Comparison of ENCODE assay signal across 1 cellular context in the genomic region with DNA sequence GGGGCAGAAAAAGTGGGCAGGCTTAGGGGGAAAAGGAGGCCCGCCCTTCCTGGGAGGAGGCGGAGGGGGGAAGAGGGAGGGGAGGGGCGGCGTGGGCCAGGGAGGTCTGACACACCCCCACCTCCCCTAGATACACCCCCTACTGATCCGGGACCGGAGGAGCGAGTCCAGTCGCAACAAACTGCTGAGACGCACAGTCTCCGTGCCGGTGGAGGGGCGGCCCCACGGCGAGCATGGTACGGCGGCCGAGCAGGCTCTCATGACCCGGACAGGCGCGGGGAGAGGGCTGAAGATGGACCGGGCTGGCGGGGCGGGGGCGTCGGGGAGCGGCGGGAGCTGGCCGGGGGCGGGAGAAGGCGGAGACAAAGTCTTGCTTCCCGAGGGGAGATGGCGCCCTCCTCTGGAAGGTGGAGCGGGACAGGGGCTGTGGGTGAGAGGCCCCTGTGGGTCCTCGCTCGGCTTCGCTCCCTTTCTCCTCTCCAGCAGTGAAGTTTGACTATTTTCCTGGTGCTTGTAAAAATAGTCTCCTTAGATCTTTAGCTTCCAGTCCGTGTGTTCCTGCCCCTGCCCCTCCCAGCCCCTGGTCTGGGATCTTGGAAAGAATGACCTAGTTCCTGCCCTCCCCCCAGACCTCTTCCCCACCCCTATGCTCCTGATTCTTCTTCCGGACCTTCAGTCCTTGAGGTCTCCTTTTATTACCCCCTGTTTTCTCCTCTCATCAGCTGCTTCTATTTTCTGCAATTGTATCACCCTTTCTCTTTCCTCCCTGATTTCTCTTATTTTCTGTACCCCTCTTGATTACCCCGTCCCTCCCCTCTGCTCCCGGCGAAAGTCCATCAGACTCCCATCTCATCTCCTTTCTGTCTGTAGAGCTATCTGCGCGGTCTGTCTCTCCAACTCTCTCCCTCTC.
A peak's percentile ranks its signal among the peaks of the same experiment; 100 is the strongest.
TF ChIP-seq lines count a peak whose summit lies in the region.

No MANE protein-coding gene starts in this region.

TF ChIP-seq in HepG2, 621 proteins besides CTCF, POLR2A, EP300 and RAD21 (continued from another document and continues in another):
- TF ChIP-seq, protein P1, sequence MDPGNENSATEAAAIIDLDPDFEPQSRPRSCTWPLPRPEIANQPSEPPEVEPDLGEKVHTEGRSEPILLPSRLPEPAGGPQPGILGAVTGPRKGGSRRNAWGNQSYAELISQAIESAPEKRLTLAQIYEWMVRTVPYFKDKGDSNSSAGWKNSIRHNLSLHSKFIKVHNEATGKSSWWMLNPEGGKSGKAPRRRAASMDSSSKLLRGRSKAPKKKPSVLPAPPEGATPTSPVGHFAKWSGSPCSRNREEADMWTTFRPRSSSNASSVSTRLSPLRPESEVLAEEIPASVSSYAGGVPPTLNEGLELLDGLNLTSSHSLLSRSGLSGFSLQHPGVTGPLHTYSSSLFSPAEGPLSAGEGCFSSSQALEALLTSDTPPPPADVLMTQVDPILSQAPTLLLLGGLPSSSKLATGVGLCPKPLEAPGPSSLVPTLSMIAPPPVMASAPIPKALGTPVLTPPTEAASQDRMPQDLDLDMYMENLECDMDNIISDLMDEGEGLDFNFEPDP (CRISPR knock-in tag; conservative IDR thresholded peaks at IDR 0.05): no peak
- TF ChIP-seq, protein P2, sequence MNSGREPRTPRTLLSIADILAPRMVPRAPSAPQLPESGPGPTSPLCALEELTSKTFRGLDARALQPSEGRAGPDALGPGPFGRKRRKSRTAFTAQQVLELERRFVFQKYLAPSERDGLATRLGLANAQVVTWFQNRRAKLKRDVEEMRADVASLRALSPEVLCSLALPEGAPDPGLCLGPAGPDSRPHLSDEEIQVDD (CRISPR knock-in tag; IDR thresholded peaks at IDR 0.05; ENCODE audit: borderline replicate concordance): no peak
- TF ChIP-seq CCAR2 (optimal IDR thresholded peaks at IDR 0.05; ENCODE audit: low read depth, low read length): no peak
- no peak for TF ChIP-seq ZNF549 (CRISPR knock-in tag; IDR thresholded peaks at IDR 0.05)
- no peak for TF ChIP-seq ZFP36L1 (CRISPR knock-in tag; IDR thresholded peaks at IDR 0.05)
- no peak for TF ChIP-seq NFE2L2 (IDR thresholded peaks at IDR 0.05; ENCODE audit: low read length)
- no peak for TF ChIP-seq CENPT (CRISPR knock-in tag; IDR thresholded peaks at IDR 0.05; ENCODE audit: low read depth)
- TF ChIP-seq ZNF766 (CRISPR knock-in tag; IDR thresholded peaks at IDR 0.05; ENCODE audit: borderline replicate concordance): no peak
- no peak for TF ChIP-seq KDM5A (IDR thresholded peaks at IDR 0.05; ENCODE audit: borderline replicate concordance, low read length)
- TF ChIP-seq FIP1L1 (IDR thresholded peaks at IDR 0.05; ENCODE audit: borderline replicate concordance, insufficient read depth, low read depth, low read length): no peak
- 0 out of 2 replicates have a peak, but pooled peaks have one; percentile 9 for TF ChIP-seq PITX1 (CRISPR knock-in tag; IDR thresholded peaks at IDR 0.05)
- TF ChIP-seq HOXD1 (CRISPR knock-in tag; IDR thresholded peaks at IDR 0.05): no peak
- peak; percentile 69; the same call in 1 of the 2 replicates for TF ChIP-seq SIN3A (IDR thresholded peaks at IDR 0.05; ENCODE audit: borderline replicate concordance, low read depth, low read length)
- TF ChIP-seq ZNF230 (CRISPR knock-in tag; IDR thresholded peaks at IDR 0.05): no peak
- TF ChIP-seq SCMH1 (CRISPR knock-in tag; IDR thresholded peaks at IDR 0.05; ENCODE audit: borderline replicate concordance): no peak
- 0 out of 2 replicates have a peak, but pooled peaks have one; percentile 35 for TF ChIP-seq MYNN (CRISPR knock-in tag; IDR thresholded peaks at IDR 0.05; ENCODE audit: low read depth)
- TF ChIP-seq NFE2L1 (CRISPR knock-in tag; IDR thresholded peaks at IDR 0.05; ENCODE audit: borderline replicate concordance): no peak
- TF ChIP-seq, protein P3, sequence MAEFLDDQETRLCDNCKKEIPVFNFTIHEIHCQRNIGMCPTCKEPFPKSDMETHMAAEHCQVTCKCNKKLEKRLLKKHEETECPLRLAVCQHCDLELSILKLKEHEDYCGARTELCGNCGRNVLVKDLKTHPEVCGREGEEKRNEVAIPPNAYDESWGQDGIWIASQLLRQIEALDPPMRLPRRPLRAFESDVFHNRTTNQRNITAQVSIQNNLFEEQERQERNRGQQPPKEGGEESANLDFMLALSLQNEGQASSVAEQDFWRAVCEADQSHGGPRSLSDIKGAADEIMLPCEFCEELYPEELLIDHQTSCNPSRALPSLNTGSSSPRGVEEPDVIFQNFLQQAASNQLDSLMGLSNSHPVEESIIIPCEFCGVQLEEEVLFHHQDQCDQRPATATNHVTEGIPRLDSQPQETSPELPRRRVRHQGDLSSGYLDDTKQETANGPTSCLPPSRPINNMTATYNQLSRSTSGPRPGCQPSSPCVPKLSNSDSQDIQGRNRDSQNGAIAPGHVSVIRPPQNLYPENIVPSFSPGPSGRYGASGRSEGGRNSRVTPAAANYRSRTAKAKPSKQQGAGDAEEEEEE (CRISPR knock-in tag; IDR thresholded peaks at IDR 0.05; ENCODE audit: borderline replicate concordance): no peak
- no peak for TF ChIP-seq ZNF7 (CRISPR knock-in tag; IDR thresholded peaks at IDR 0.05)
- TF ChIP-seq, protein P4, sequence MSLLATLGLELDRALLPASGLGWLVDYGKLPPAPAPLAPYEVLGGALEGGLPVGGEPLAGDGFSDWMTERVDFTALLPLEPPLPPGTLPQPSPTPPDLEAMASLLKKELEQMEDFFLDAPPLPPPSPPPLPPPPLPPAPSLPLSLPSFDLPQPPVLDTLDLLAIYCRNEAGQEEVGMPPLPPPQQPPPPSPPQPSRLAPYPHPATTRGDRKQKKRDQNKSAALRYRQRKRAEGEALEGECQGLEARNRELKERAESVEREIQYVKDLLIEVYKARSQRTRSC (CRISPR knock-in tag; IDR thresholded peaks at IDR 0.05; ENCODE audit: low read depth): no peak
- no peak for TF ChIP-seq THYN1 (CRISPR knock-in tag; IDR thresholded peaks at IDR 0.05; ENCODE audit: borderline replicate concordance, low read depth)
- TF ChIP-seq, protein P5, sequence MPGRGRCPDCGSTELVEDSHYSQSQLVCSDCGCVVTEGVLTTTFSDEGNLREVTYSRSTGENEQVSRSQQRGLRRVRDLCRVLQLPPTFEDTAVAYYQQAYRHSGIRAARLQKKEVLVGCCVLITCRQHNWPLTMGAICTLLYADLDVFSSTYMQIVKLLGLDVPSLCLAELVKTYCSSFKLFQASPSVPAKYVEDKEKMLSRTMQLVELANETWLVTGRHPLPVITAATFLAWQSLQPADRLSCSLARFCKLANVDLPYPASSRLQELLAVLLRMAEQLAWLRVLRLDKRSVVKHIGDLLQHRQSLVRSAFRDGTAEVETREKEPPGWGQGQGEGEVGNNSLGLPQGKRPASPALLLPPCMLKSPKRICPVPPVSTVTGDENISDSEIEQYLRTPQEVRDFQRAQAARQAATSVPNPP (CRISPR knock-in tag; IDR thresholded peaks at IDR 0.05): no peak
- TF ChIP-seq NR3C1 (CRISPR knock-in tag; IDR thresholded peaks at IDR 0.05): no peak
- TF ChIP-seq, protein P6, sequence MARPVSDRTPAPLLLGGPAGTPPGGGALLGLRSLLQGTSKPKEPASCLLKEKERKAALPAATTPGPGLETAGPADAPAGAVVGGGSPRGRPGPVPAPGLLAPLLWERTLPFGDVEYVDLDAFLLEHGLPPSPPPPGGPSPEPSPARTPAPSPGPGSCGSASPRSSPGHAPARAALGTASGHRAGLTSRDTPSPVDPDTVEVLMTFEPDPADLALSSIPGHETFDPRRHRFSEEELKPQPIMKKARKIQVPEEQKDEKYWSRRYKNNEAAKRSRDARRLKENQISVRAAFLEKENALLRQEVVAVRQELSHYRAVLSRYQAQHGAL (CRISPR knock-in tag; IDR thresholded peaks at IDR 0.05; ENCODE audit: not compliant biosample characterization): no peak
- TF ChIP-seq NAIF1 (CRISPR knock-in tag; IDR thresholded peaks at IDR 0.05; ENCODE audit: borderline replicate concordance): no peak
- no peak for TF ChIP-seq MTA3 (CRISPR knock-in tag; IDR thresholded peaks at IDR 0.05)
- TF ChIP-seq TBL1XR1 (IDR thresholded peaks at IDR 0.05; ENCODE audit: borderline replicate concordance, low read length, partially characterized antibody): no peak
- TF ChIP-seq ZBTB20 (CRISPR knock-in tag; IDR thresholded peaks at IDR 0.05; ENCODE audit: borderline replicate concordance, low read depth): no peak; the same call in 1 of the 2 replicates
- TF ChIP-seq, protein P7, sequence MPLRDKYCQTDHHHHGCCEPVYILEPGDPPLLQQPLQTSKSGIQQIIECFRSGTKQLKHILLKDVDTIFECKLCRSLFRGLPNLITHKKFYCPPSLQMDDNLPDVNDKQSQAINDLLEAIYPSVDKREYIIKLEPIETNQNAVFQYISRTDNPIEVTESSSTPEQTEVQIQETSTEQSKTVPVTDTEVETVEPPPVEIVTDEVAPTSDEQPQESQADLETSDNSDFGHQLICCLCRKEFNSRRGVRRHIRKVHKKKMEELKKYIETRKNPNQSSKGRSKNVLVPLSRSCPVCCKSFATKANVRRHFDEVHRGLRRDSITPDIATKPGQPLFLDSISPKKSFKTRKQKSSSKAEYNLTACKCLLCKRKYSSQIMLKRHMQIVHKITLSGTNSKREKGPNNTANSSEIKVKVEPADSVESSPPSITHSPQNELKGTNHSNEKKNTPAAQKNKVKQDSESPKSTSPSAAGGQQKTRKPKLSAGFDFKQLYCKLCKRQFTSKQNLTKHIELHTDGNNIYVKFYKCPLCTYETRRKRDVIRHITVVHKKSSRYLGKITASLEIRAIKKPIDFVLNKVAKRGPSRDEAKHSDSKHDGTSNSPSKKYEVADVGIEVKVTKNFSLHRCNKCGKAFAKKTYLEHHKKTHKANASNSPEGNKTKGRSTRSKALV (CRISPR knock-in tag; IDR thresholded peaks at IDR 0.05): no peak
- TF ChIP-seq, protein P8, sequence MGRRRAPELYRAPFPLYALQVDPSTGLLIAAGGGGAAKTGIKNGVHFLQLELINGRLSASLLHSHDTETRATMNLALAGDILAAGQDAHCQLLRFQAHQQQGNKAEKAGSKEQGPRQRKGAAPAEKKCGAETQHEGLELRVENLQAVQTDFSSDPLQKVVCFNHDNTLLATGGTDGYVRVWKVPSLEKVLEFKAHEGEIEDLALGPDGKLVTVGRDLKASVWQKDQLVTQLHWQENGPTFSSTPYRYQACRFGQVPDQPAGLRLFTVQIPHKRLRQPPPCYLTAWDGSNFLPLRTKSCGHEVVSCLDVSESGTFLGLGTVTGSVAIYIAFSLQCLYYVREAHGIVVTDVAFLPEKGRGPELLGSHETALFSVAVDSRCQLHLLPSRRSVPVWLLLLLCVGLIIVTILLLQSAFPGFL (CRISPR knock-in tag; IDR thresholded peaks at IDR 0.05): no peak
- TF ChIP-seq, protein P9, sequence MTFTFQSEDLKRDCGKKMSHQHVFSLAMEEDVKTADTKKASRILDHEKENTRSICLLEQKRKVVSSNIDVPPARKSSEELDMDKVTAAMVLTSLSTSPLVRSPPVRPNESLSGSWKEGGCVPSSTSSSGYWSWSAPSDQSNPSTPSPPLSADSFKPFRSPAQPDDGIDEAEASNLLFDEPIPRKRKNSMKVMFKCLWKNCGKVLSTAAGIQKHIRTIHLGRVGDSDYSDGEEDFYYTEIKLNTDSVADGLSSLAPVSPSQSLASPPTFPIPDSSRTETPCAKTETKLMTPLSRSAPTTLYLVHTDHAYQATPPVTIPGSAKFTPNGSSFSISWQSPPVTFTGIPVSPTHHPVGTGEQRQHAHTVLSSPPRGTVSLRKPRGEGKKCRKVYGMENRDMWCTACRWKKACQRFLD (CRISPR knock-in tag; IDR thresholded peaks at IDR 0.05; ENCODE audit: borderline replicate concordance): no peak
- no peak for TF ChIP-seq ZNF737 (CRISPR knock-in tag; IDR thresholded peaks at IDR 0.05; ENCODE audit: borderline replicate concordance)
- TF ChIP-seq, protein P10, sequence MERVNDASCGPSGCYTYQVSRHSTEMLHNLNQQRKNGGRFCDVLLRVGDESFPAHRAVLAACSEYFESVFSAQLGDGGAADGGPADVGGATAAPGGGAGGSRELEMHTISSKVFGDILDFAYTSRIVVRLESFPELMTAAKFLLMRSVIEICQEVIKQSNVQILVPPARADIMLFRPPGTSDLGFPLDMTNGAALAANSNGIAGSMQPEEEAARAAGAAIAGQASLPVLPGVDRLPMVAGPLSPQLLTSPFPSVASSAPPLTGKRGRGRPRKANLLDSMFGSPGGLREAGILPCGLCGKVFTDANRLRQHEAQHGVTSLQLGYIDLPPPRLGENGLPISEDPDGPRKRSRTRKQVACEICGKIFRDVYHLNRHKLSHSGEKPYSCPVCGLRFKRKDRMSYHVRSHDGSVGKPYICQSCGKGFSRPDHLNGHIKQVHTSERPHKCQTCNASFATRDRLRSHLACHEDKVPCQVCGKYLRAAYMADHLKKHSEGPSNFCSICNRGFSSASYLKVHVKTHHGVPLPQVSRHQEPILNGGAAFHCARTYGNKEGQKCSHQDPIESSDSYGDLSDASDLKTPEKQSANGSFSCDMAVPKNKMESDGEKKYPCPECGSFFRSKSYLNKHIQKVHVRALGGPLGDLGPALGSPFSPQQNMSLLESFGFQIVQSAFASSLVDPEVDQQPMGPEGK (CRISPR knock-in tag; IDR thresholded peaks at IDR 0.05): peak; percentile 96
- no peak for TF ChIP-seq RAD51 (IDR thresholded peaks at IDR 0.05; ENCODE audit: borderline replicate concordance)
- TF ChIP-seq ZNF672 (CRISPR knock-in tag; IDR thresholded peaks at IDR 0.05): no peak
- no peak for TF ChIP-seq ZNF274 (CRISPR knock-in tag; IDR thresholded peaks at IDR 0.05)
- no peak for TF ChIP-seq ZNF33B (CRISPR knock-in tag; IDR thresholded peaks at IDR 0.05)
- TF ChIP-seq NCOA5 (CRISPR knock-in tag; IDR thresholded peaks at IDR 0.05): no peak
- TF ChIP-seq ARNT (IDR thresholded peaks at IDR 0.05): no peak
- TF ChIP-seq, protein P11, sequence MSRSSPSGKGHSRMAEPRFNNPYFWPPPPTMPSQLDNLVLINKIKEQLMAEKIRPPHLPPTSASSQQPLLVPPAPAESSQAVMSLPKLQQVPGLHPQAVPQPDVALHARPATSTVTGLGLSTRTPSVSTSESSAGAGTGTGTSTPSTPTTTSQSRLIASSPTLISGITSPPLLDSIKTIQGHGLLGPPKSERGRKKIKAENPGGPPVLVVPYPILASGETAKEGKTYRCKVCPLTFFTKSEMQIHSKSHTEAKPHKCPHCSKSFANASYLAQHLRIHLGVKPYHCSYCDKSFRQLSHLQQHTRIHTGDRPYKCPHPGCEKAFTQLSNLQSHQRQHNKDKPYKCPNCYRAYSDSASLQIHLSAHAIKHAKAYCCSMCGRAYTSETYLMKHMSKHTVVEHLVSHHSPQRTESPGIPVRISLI (CRISPR knock-in tag; IDR thresholded peaks at IDR 0.05; ENCODE audit: borderline replicate concordance): no peak
- TF ChIP-seq ELF1 (CRISPR knock-in tag; IDR thresholded peaks at IDR 0.05): no peak
- TF ChIP-seq CBX1 (IDR thresholded peaks at IDR 0.05; ENCODE audit: low read depth): no peak
- no peak for TF ChIP-seq JDP2 (CRISPR knock-in tag; IDR thresholded peaks at IDR 0.05; ENCODE audit: borderline replicate concordance)
- TF ChIP-seq HNRNPUL1 (IDR thresholded peaks at IDR 0.05; ENCODE audit: low read depth, low read length): no peak
- TF ChIP-seq, protein P12, sequence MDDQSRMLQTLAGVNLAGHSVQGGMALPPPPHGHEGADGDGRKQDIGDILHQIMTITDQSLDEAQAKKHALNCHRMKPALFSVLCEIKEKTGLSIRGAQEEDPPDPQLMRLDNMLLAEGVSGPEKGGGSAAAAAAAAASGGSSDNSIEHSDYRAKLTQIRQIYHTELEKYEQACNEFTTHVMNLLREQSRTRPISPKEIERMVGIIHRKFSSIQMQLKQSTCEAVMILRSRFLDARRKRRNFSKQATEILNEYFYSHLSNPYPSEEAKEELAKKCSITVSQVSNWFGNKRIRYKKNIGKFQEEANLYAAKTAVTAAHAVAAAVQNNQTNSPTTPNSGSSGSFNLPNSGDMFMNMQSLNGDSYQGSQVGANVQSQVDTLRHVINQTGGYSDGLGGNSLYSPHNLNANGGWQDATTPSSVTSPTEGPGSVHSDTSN (CRISPR knock-in tag; IDR thresholded peaks at IDR 0.05; ENCODE audit: borderline replicate concordance): no peak
- TF ChIP-seq RCOR2 (CRISPR knock-in tag; IDR thresholded peaks at IDR 0.05): no peak
- no peak for TF ChIP-seq NR2F2 (IDR thresholded peaks at IDR 0.05; ENCODE audit: borderline replicate concordance, low read depth)
- TF ChIP-seq CREB1 (IDR thresholded peaks at IDR 0.05): no peak
- no peak for TF ChIP-seq CREB1 (CRISPR knock-in tag; IDR thresholded peaks at IDR 0.05)
